ENCODE assay signal across 6 cellular contexts in the genomic region with DNA sequence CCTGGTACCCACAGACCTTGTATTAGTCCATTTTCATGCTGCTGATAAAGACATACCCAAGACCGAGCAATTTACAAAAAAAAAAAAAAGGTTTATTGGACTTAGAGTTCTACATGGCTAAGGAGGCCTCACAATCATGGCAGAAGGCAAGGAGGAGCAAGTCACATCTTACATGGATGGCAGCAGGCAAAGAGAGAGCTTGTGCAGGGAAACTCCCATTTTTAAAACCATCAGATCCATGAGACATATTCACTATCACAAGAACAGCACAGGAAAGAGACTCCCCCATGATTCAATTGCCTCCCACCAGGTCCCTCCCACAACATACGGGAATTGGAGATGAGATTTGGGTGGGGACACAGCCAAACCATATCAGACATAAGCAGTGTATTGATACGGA. TPM values are rescaled to one million over a fixed set of nuclear protein-coding genes. Genes with fewer than 3 reads are reported as not detected.
A peak's percentile ranks its signal among the peaks of the same experiment; 100 is the strongest.
DNase-seq lines count a peak whose midpoint lies in the region; ATAC-seq, FAIRE-seq and TF ChIP-seq lines count a peak whose summit lies in the region.
"Not testable (repeated sequence)": the region's sequence is repeated elsewhere in the genome, so short reads cannot be mapped to it uniquely, and the experiment has no call there.

No MANE protein-coding gene starts in this region.

- H3K36me3 Mint-ChIP-seq in activated T-helper 17 cell treated with anti-CD3 and anti-CD28 coated beads, Interleukin-2, amount 50 U/mL, for 72 hours (ENCODE audit: low read depth), result peaks cover 22% of the 10 kb centered on the region
- peaks cover 31% of the 10 kb centered on the region for H3K36me3 Mint-ChIP-seq in endodermal cell (ENCODE audit: low read depth)
- not testable (repeated sequence) for H3K36me3 Mint-ChIP-seq in stimulated activated effector memory CD8-positive, alpha-beta T cell treated with anti-CD3 and anti-CD28 coated beads, Interleukin-12 subunit alpha, Interleukin-12 subunit beta, amount 100 ng/mL, for 72 hours

- BruUV-seq in K562 (replicated peaks; lab: Mats Ljungman, UMichigan); HepG2 (replicated peaks; lab: Mats Ljungman, UMichigan): not testable (repeated sequence)

- not testable (repeated sequence) for H4K20me1 ChIP-seq in K562 (replicated peaks; ENCODE audit: control insufficient read depth, insufficient read depth, low read length); HepG2 (ENCODE audit: insufficient read depth, low read length)

- H3K27ac ChIP-seq in HEK293 (ENCODE audit: extremely low read depth, low read depth, low read length); K562 (ENCODE audit: extremely low read depth, low read depth, low read length); endodermal cell (ENCODE audit: low read depth, low read length); HepG2 (ENCODE audit: extremely low read length, insufficient read depth, low read length): not testable (repeated sequence)

- CTCF ChIA-PET in HEK293 (lab: Yijun Ruan, JAX), result interaction anchor here (0.7 kb wide), 1 partner anchor 353 kb away, joined by 4 read pairs; no protein-coding TSS in a partner anchor
- CTCF ChIA-PET in K562 (lab: Yijun Ruan, JAX; ENCODE audit: low intra/inter-chr PET ratio); HepG2 (lab: Yijun Ruan, JAX; ENCODE audit: low intra/inter-chr PET ratio, low total read pairs): not testable (repeated sequence)

- not testable (repeated sequence) for H3K9me3 ChIP-seq in HEK293 (ENCODE audit: control insufficient read depth, insufficient read depth, low read depth, low read length); K562 (replicated peaks; ENCODE audit: control insufficient read depth, insufficient read depth, low read depth, low read length)
- H3K9me3 ChIP-seq in endodermal cell (ENCODE audit: control insufficient read depth, low read length), result peaks cover 56% of the 10 kb centered on the region
- peaks cover 11% of the 10 kb centered on the region; the same call in 1 of the 2 replicates for H3K9me3 ChIP-seq in HepG2 (ENCODE audit: low read length)

- intact Hi-C loops in K562 (cut with micrococcal nuclease); HepG2 (cut with micrococcal nuclease; ENCODE audit: unreplicated experiment): not testable (repeated sequence)

- peaks cover 25% of the 10 kb centered on the region for H3K9me3 Mint-ChIP-seq in activated T-helper 17 cell treated with anti-CD3 and anti-CD28 coated beads, Interleukin-2, amount 50 U/mL, for 72 hours
- H3K9me3 Mint-ChIP-seq in endodermal cell, result peaks cover 49% of the 10 kb centered on the region
- peaks cover 11% of the 10 kb centered on the region for H3K9me3 Mint-ChIP-seq in stimulated activated effector memory CD8-positive, alpha-beta T cell treated with anti-CD3 and anti-CD28 coated beads, Interleukin-12 subunit alpha, Interleukin-12 subunit beta, amount 100 ng/mL, for 72 hours

- not testable (repeated sequence) for TF ChIP-seq POLR2A in K562 (conservative IDR thresholded peaks at IDR 0.05); HepG2 (IDR thresholded peaks at IDR 0.05; ENCODE audit: insufficient read depth in 1 of 2, low read depth in 2 of 2, low read length in 2 of 2)

- H3K27me3 Mint-ChIP-seq in activated T-helper 17 cell treated with anti-CD3 and anti-CD28 coated beads, Interleukin-2, amount 50 U/mL, for 72 hours; endodermal cell (ENCODE audit: insufficient read depth): not testable (repeated sequence)

- H3K79me2 ChIP-seq in K562 (ENCODE audit: control insufficient read depth, insufficient read depth, low read length); HepG2 (ENCODE audit: insufficient read depth, low read length): not testable (repeated sequence)

- FAIRE-seq in K562 (lab: Jason Lieb, UNC); HepG2 (lab: Jason Lieb, UNC): not testable (repeated sequence)

- TF ChIP-seq EP300 in K562 (IDR thresholded peaks at IDR 0.05; ENCODE audit: low read length); HepG2 (IDR thresholded peaks at IDR 0.05; ENCODE audit: low read depth in 2 of 2, low read length in 2 of 2); HepG2 (CRISPR knock-in tag; IDR thresholded peaks at IDR 0.05; ENCODE audit: borderline replicate concordance): not testable (repeated sequence)

- TF ChIP-seq RAD21 in K562 (CRISPR knock-in tag; conservative IDR thresholded peaks at IDR 0.05 in 1 of 2, IDR thresholded peaks at IDR 0.05 in 1 of 2); HepG2 (CRISPR knock-in tag; IDR thresholded peaks at IDR 0.05): not testable (repeated sequence)

- H3K9me1 ChIP-seq in K562 (ENCODE audit: control insufficient read depth, insufficient read depth, low read length), result not testable (repeated sequence)

- not testable (repeated sequence) for DNase-seq in K562 (ENCODE audit: extremely low read depth in 1 of 4, low spot score in 3 of 4); endodermal cell; HepG2 (ENCODE audit: low spot score); stimulated activated effector memory CD8-positive, alpha-beta T cell treated with anti-CD3 and anti-CD28 coated beads, Interleukin-12 subunit alpha, Interleukin-12 subunit beta, amount 100 ng/mL, for 72 hours (ENCODE audit: low spot score in 2 of 2)

- POLR2A ChIA-PET in HEK293 (lab: Yijun Ruan, JAX), result interaction anchor here (0.6 kb wide), 1 partner anchor 1333 kb away, joined by 3 read pairs; no protein-coding TSS in a partner anchor
- POLR2A ChIA-PET in K562 (lab: Yijun Ruan, JAX), result interaction anchor here (1.0 to 1.4 kb wide), 2 partner anchors 13 to 31 kb away, joined by 3 to 4 read pairs; no protein-coding TSS in a partner anchor
- POLR2A ChIA-PET in HepG2 (lab: Yijun Ruan, JAX), result not testable (repeated sequence)

- H3K27ac Mint-ChIP-seq in activated T-helper 17 cell treated with anti-CD3 and anti-CD28 coated beads, Interleukin-2, amount 50 U/mL, for 72 hours, result peak overlapping the region; percentile 3
- H3K27ac Mint-ChIP-seq in endodermal cell, result not testable (repeated sequence)
- H3K27ac Mint-ChIP-seq in stimulated activated effector memory CD8-positive, alpha-beta T cell treated with anti-CD3 and anti-CD28 coated beads, Interleukin-12 subunit alpha, Interleukin-12 subunit beta, amount 100 ng/mL, for 72 hours, result peak overlapping the region; percentile 37

- in situ Hi-C loops in K562 (cut with MboI); HepG2 (cut with HindIII; ENCODE audit: extremely low pct_ligation_motif_present, low pct_unique_long_range_greater_than_20kb): not testable (repeated sequence)

- H3K4me2 ChIP-seq in K562 (ENCODE audit: insufficient read depth, low read length); HepG2 (ENCODE audit: low read depth, low read length): not testable (repeated sequence)

- H3K9ac ChIP-seq in K562 (ENCODE audit: insufficient read depth in 1 of 2, low read depth in 2 of 2, low read length in 2 of 2); endodermal cell (ENCODE audit: extremely low read depth, low read length, poor library complexity, severe bottlenecking); HepG2 (ENCODE audit: insufficient read depth, low read depth, low read length): not testable (repeated sequence)

- H3K4me3 Mint-ChIP-seq in activated T-helper 17 cell treated with anti-CD3 and anti-CD28 coated beads, Interleukin-2, amount 50 U/mL, for 72 hours; endodermal cell; stimulated activated effector memory CD8-positive, alpha-beta T cell treated with anti-CD3 and anti-CD28 coated beads, Interleukin-12 subunit alpha, Interleukin-12 subunit beta, amount 100 ng/mL, for 72 hours: not testable (repeated sequence)

- not testable (repeated sequence) for H3K4me1 ChIP-seq in HEK293 (ENCODE audit: control insufficient read depth, insufficient read depth, low read length); K562 (replicated peaks in 1 of 2; ENCODE audit: control insufficient read depth in 2 of 2, insufficient read depth in 2 of 2, low read length in 2 of 2); endodermal cell (ENCODE audit: control insufficient read depth, insufficient read depth, low read length)
- H3K4me1 ChIP-seq in HepG2 (ENCODE audit: insufficient read depth, low read length), result peaks cover 12% of the 10 kb centered on the region

- H3K27me3 ChIP-seq in K562 (ENCODE audit: control insufficient read depth in 2 of 2, insufficient read depth in 2 of 2, low read length in 2 of 2); endodermal cell (ENCODE audit: control insufficient read depth, insufficient read depth, low read length, poor library complexity, severe bottlenecking); HepG2 (ENCODE audit: control insufficient read depth in 1 of 2, insufficient read depth in 2 of 2, low read length in 2 of 2): not testable (repeated sequence)

- not testable (repeated sequence) for H3K36me3 ChIP-seq in HEK293 (ENCODE audit: control insufficient read depth in 2 of 2, insufficient read depth in 1 of 2, low read length in 2 of 2); K562 (ENCODE audit: control insufficient read depth, insufficient read depth, low read length); endodermal cell (ENCODE audit: control insufficient read depth, insufficient read depth, low read length); HepG2 (replicated peaks in 1 of 2; ENCODE audit: control insufficient read depth in 1 of 2, insufficient read depth in 2 of 2, low read length in 2 of 2)

- not testable (repeated sequence) for H3K4me1 Mint-ChIP-seq in activated T-helper 17 cell treated with anti-CD3 and anti-CD28 coated beads, Interleukin-2, amount 50 U/mL, for 72 hours; stimulated activated effector memory CD8-positive, alpha-beta T cell treated with anti-CD3 and anti-CD28 coated beads, Interleukin-12 subunit alpha, Interleukin-12 subunit beta, amount 100 ng/mL, for 72 hours
- H3K4me1 Mint-ChIP-seq in endodermal cell, result peaks cover 15% of the 10 kb centered on the region

- WGBS in K562 (ENCODE audit: insufficient coverage, low coverage, missing lambda C conversion rate), result 16% methylated on average over 3 of the region's 3 CpGs
- WGBS in endodermal cell (ENCODE audit: insufficient coverage in 1 of 2, insufficient read length in 1 of 2), 2 experiments, result 96 to 100% methylated on average over 1 to 3 of the region's 3 CpGs
- 83% methylated on average over 3 of the region's 3 CpGs for WGBS in HepG2 (ENCODE audit: low lambda C conversion rate)

- TF ChIP-seq CTCF in HEK293 (tag by site-specific recombination; IDR thresholded peaks at IDR 0.05); K562 (IDR thresholded peaks at IDR 0.05 in 2 of 3, conservative IDR thresholded peaks at IDR 0.05 in 1 of 3; ENCODE audit: insufficient read depth in 2 of 3, low read depth in 1 of 3, low read length in 3 of 3); endodermal cell (conservative IDR thresholded peaks at IDR 0.05); HepG2 (CRISPR knock-in tag; IDR thresholded peaks at IDR 0.05): not testable (repeated sequence)

- H2AFZ ChIP-seq in K562 (ENCODE audit: low read depth, low read length); HepG2 (ENCODE audit: low read length): not testable (repeated sequence)

- H3K4me3 ChIP-seq in HEK293 (ENCODE audit: low read depth, low read length); K562; HepG2 (replicated peaks in 1 of 3; ENCODE audit: insufficient read depth in 1 of 3, low read depth in 2 of 3, low read length in 3 of 3): not testable (repeated sequence)
- H3K4me3 ChIP-seq in endodermal cell (ENCODE audit: low read length), result peak overlapping the region; percentile 61

- ATAC-seq in activated T-helper 17 cell treated with anti-CD3 and anti-CD28 coated beads, Interleukin-2, amount 50 U/mL, for 72 hours (replicated peaks); K562; HepG2; stimulated activated effector memory CD8-positive, alpha-beta T cell treated with anti-CD3 and anti-CD28 coated beads, Interleukin-12 subunit alpha, Interleukin-12 subunit beta, amount 100 ng/mL, for 72 hours: not testable (repeated sequence)

RNA-seq across cellular contexts. Expression of a gene that starts 17.6 kb away (rescaled TPM):
- 10 to 100 TPM; 32.5 to 33.7 TPM for total RNA-seq in activated T-helper 17 cell treated with anti-CD3 and anti-CD28 coated beads, Interleukin-2, amount 50 U/mL, for 72 hours
- 15.0 and 25.0 TPM in 2 replicates for total RNA-seq in K562 (2011; cell fraction: chromatin; rRNA removed; ENCODE audit: low replicate concordance)
- total RNA-seq in K562 (2011; cell fraction: nucleolus; rRNA removed), result 4.7 and 5.4 TPM in 2 replicates
- total RNA-seq in K562 (2011; cell fraction: nucleoplasm; rRNA removed), result 9.0 and 17.7 TPM in 2 replicates
- total RNA-seq in K562 (2014; rRNA removed) (29.4 and 38.1 TPM in 2 replicates), K562 (2014; rRNA removed; fragmentation: Illumina TruSeq; extraction: Trizol) (46.5 and 55.7 TPM in 2 replicates), K562 (2015; rRNA removed; fragmentation: Illumina TruSeq; extraction: Trizol) (45.7 and 52.5 TPM in 2 replicates), K562 (2021) (36.2 and 44.2 TPM in 2 replicates), endodermal cell (100 to 1,000 TPM; 164 to 222 TPM), HepG2 (2016; rRNA removed; fragmentation: Illumina TruSeq; extraction: Trizol) (28.2 and 39.1 TPM in 2 replicates)
- polyA plus RNA-seq in K562 (2011; rRNA removed) (13.0 and 16.1 TPM in 2 replicates), K562 (2014; fragmentation: Illumina TruSeq; extraction: Trizol) (19.5 and 22.9 TPM in 2 replicates), K562 (2014; fragmentation: Nextera tagmentation; extraction: Ambion mirVana) (10 to 100 TPM in 1 of 2 experiments, 1 to 10 TPM in 1; 5.3 to 13.9 TPM), K562 (2014; rRNA removed) (13.2 and 15.1 TPM in 2 replicates), HepG2 (2011; rRNA removed) (8.4 and 11.3 TPM in 2 replicates)
- 5.8 and 7.4 TPM in 2 replicates for polyA plus RNA-seq in K562 (2011; cell fraction: cytosol; rRNA removed)
- 6.8 and 8.9 TPM in 2 replicates for polyA plus RNA-seq in K562 (2011; cell fraction: nucleus; rRNA removed)
- polyA plus RNA-seq in K562 (2012), result 9.5 and 14.3 TPM in 2 replicates
- polyA minus RNA-seq in K562 (2011; rRNA and poly(A)+ RNA removed), result 36.8 and 42.7 TPM in 2 replicates
- 18.4 and 22.6 TPM in 2 replicates for polyA minus RNA-seq in K562 (2011; cell fraction: cytosol; rRNA and poly(A)+ RNA removed)
- 12.5 and 31.9 TPM in 2 replicates for polyA minus RNA-seq in K562 (2011; cell fraction: nucleus; rRNA and poly(A)+ RNA removed)
- polyA plus RNA-seq in endodermal cell (2013, experiment 1 of 2), result 42.0 TPM
- 48.6 TPM for polyA plus RNA-seq in endodermal cell (2013, experiment 2 of 2)
- 14.4 and 16.0 TPM in 2 replicates for total RNA-seq in HepG2 (2016; cell fraction: cytosol; rRNA removed; fragmentation: Illumina TruSeq; extraction: Trizol; ENCODE audit: low read depth)
- 28.7 and 34.3 TPM in 2 replicates for total RNA-seq in HepG2 (2016; cell fraction: insoluble cytoplasmic fraction; rRNA removed; fragmentation: Illumina TruSeq; extraction: Trizol)
- 29.1 and 31.7 TPM in 2 replicates for total RNA-seq in HepG2 (2016; cell fraction: membrane; rRNA removed; fragmentation: Illumina TruSeq; extraction: Trizol)
- total RNA-seq in HepG2 (2016; cell fraction: nucleus; rRNA removed; fragmentation: Illumina TruSeq; extraction: Trizol), result 27.6 and 29.4 TPM in 2 replicates
- 7.5 and 8.1 TPM in 2 replicates for polyA plus RNA-seq in HepG2 (2011; cell fraction: cytosol; rRNA removed)
- 6.0 and 7.3 TPM in 2 replicates for polyA plus RNA-seq in HepG2 (2011; cell fraction: nucleus; rRNA removed)
- polyA plus RNA-seq in HepG2 (2012), result 6.6 and 11.5 TPM in 2 replicates
- polyA plus RNA-seq in HepG2 (2016; cell fraction: cytosol; fragmentation: Illumina TruSeq; extraction: Trizol; ENCODE audit: low read depth), result 8.4 and 10.1 TPM in 2 replicates
- 14.6 and 15.0 TPM in 2 replicates for polyA plus RNA-seq in HepG2 (2016; cell fraction: insoluble cytoplasmic fraction; fragmentation: Illumina TruSeq; extraction: Trizol; ENCODE audit: low read depth)
- 9.6 and 11.2 TPM in 2 replicates for polyA plus RNA-seq in HepG2 (2016; cell fraction: membrane; fragmentation: Illumina TruSeq; extraction: Trizol; ENCODE audit: low read depth)
- polyA plus RNA-seq in HepG2 (2016; cell fraction: nucleus; fragmentation: Illumina TruSeq; extraction: Trizol; ENCODE audit: insufficient read depth, low read depth), result 12.7 and 13.6 TPM in 2 replicates
- polyA minus RNA-seq in HepG2 (2011; rRNA and poly(A)+ RNA removed; ENCODE audit: low replicate concordance), result 13.8 and 29.8 TPM in 2 replicates
- 17.3 and 19.4 TPM in 2 replicates for polyA minus RNA-seq in HepG2 (2011; cell fraction: cytosol; rRNA and poly(A)+ RNA removed)
- 29.9 and 31.0 TPM in 2 replicates for polyA minus RNA-seq in HepG2 (2011; cell fraction: nucleus; rRNA and poly(A)+ RNA removed)
